14 cellular contexts compared by ENCODE assay signal in the genomic region with DNA sequence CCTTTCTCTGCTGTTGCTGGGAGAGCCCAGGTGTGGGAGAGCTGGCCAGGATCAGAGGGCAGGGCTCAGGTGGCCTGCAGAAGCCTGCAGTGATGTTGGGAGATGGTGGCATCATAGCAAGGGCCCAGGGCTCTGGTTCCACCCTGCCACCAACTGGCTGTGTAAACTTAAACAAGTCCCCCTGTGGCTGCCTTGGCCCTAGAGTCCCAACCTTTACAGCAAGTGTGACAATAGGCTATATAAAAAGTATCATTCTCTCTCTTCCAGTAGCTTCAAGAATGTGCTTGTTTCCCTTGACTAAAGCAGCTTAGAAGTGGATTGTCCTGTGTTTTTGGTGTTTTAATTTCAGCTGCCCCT.
DNase-seq lines count a peak whose midpoint lies in the region; ATAC-seq and TF ChIP-seq lines count a peak whose summit lies in the region.
"Had no signal": no experiment of that assay in that cellular context is flagged by ENCODE, and none has a peak within 500 bp of the region (broad histone marks: within the 10 kb centered on the region; RNA-seq: fewer than 3 reads in every experiment).

No MANE protein-coding gene starts in this region.

- H3K27me3 Mint-ChIP-seq in activated CD4-positive, alpha-beta T cell treated with anti-CD3 and anti-CD28 coated beads, Interleukin-2, amount 10 ng/mL, durations not matched to agents 24 days and 14 days = peaks cover 33% of the 10 kb centered on the region
- no peaks in the 10 kb centered on the region for H3K27me3 Mint-ChIP-seq in activated B cell treated with CpG ODN at 0.5 μM for 24 hours

- peaks cover 14% of the 10 kb centered on the region for H3K4me1 Mint-ChIP-seq in activated CD4-positive, alpha-beta T cell treated with anti-CD3 and anti-CD28 coated beads, Interleukin-2, amount 10 ng/mL, durations not matched to agents 24 days and 14 days
- H3K4me1 Mint-ChIP-seq in activated B cell treated with CpG ODN at 0.5 μM for 24 hours = peaks cover 12% of the 10 kb centered on the region
- H3K4me1 Mint-ChIP-seq: CD4-positive, alpha-beta memory T cell had no signal

- no peak overlapping the region for H2BK12ac ChIP-seq in neuronal stem cell (ENCODE audit: low read length)

- POLR2A ChIA-PET in activated B cell treated with CpG ODN at 0.5 μM for 24 hours (lab: Charles Lee) = no interaction called here

- no peak overlapping the region for H3K4me3 Mint-ChIP-seq in activated CD4-positive, alpha-beta T cell treated with anti-CD3 and anti-CD28 coated beads, Interleukin-2, amount 10 ng/mL, durations not matched to agents 24 days and 14 days
- no peak overlapping the region for H3K4me3 Mint-ChIP-seq in activated B cell treated with CpG ODN at 0.5 μM for 24 hours
- H3K4me3 Mint-ChIP-seq: activated CD4-positive, alpha-beta T cell treated with anti-CD3 and anti-CD28 coated beads, Interleukin-2, amount 10 ng/mL, durations not matched to agents 7 days and 5 days; CD4-positive, alpha-beta memory T cell had no signal

- CTCF ChIA-PET in activated B cell treated with CpG ODN at 0.5 μM for 24 hours (lab: Charles Lee) = no interaction called here

- H2AK5ac ChIP-seq in neuronal stem cell (ENCODE audit: low read depth, low read length) = no peak overlapping the region

- peaks cover 4 to 13% of the 10 kb centered on the region in 2 donors for H3K4me1 ChIP-seq in neuronal stem cell (ENCODE audit: control insufficient read depth in 2 of 2, insufficient read depth in 1 of 2, low read depth in 1 of 2, low read length in 2 of 2)

- H3K36me3 Mint-ChIP-seq in activated CD4-positive, alpha-beta T cell treated with anti-CD3 and anti-CD28 coated beads, Interleukin-2, amount 10 ng/mL, durations not matched to agents 24 days and 14 days (ENCODE audit: low read depth) = no peaks in the 10 kb centered on the region
- no peaks in the 10 kb centered on the region for H3K36me3 Mint-ChIP-seq in activated B cell treated with CpG ODN at 0.5 μM for 24 hours (ENCODE audit: low read depth)
- H3K36me3 Mint-ChIP-seq: CD4-positive, alpha-beta memory T cell had no signal

- H3K14ac ChIP-seq in neuronal stem cell (ENCODE audit: low read length) = no peak overlapping the region

- no peak overlapping the region for H4K8ac ChIP-seq in neuronal stem cell (ENCODE audit: low read depth, low read length)

- H3K27ac ChIP-seq in neuronal stem cell (replicated peaks; ENCODE audit: low read length) = no peak overlapping the region
- H3K27ac ChIP-seq: right lobe of liver had no signal

- no peaks in the 10 kb centered on the region for H3K9me3 ChIP-seq in neuronal stem cell (replicated peaks in 1 of 2; ENCODE audit: control insufficient read depth in 2 of 2, insufficient read depth in 1 of 2, low read depth in 1 of 2, low read length in 2 of 2)
- H3K9me3 ChIP-seq: right lobe of liver had no signal

- TF ChIP-seq CTCF in activated B cell treated with CpG ODN at 0.5 μM for 24 hours (IDR thresholded peaks at IDR 0.05) = no peak

- peak overlapping the region; percentile 3 for H3K18ac ChIP-seq in neuronal stem cell (ENCODE audit: low read length)

- intact Hi-C loops in activated CD4-positive, alpha-beta T cell treated with anti-CD3 and anti-CD28 coated beads, Interleukin-2, amount 10 ng/mL, durations not matched to agents 24 days and 14 days (cut with micrococcal nuclease) = loop anchor here (5.0 to 10.0 kb wide), 2 partner anchors 198 to 280 kb away; a partner anchor contains a TSS
- intact Hi-C loops in activated B cell treated with CpG ODN at 0.5 μM for 24 hours (cut with micrococcal nuclease) = no loop called here

- no peaks in the 10 kb centered on the region for H3K79me1 ChIP-seq in neuronal stem cell (ENCODE audit: low read depth, low read length)

- H2AFZ ChIP-seq in neuronal stem cell (ENCODE audit: low read length) = no peak overlapping the region

- H3K27ac Mint-ChIP-seq in activated CD4-positive, alpha-beta T cell treated with anti-CD3 and anti-CD28 coated beads, Interleukin-2, amount 10 ng/mL, durations not matched to agents 24 days and 14 days = peak overlapping the region; percentile 65
- no peak overlapping the region for H3K27ac Mint-ChIP-seq in activated B cell treated with CpG ODN at 0.5 μM for 24 hours
- H3K27ac Mint-ChIP-seq: activated CD4-positive, alpha-beta T cell treated with anti-CD3 and anti-CD28 coated beads, Interleukin-2, amount 10 ng/mL, durations not matched to agents 7 days and 5 days; CD4-positive, alpha-beta memory T cell had no signal

- H3K4ac ChIP-seq in neuronal stem cell (ENCODE audit: low read length) = no peak overlapping the region

- no peak overlapping the region for H3K4me2 ChIP-seq in neuronal stem cell (ENCODE audit: insufficient read depth, low read length, poor library complexity, severe bottlenecking)

- H3K9ac ChIP-seq in neuronal stem cell (ENCODE audit: low read depth, low read length, poor library complexity) = no peak overlapping the region

- H2BK15ac ChIP-seq in neuronal stem cell (ENCODE audit: low read length) = no peak overlapping the region

- H3K23ac ChIP-seq in neuronal stem cell (ENCODE audit: low read depth, low read length, poor library complexity) = no peak overlapping the region

- ATAC-seq in GM19372 (IDR thresholded peaks at IDR 0.05; ENCODE audit: low read depth, unreplicated experiment) = peak; percentile 26
- peak; percentile 49 for ATAC-seq in activated B cell treated with CpG ODN at 0.5 μM for 24 hours (ENCODE audit: low read depth)
- ATAC-seq in HG02763 (IDR thresholded peaks at IDR 0.05; ENCODE audit: unreplicated experiment) = no peak

- H2BK5ac ChIP-seq in neuronal stem cell (ENCODE audit: low read length) = no peak overlapping the region

- no peak for DNase-seq in activated CD4-positive, alpha-beta T cell treated with anti-CD3 and anti-CD28 coated beads, Interleukin-2, amount 10 ng/mL, durations not matched to agents 24 days and 14 days
- DNase-seq in activated CD4-positive, alpha-beta T cell treated with anti-CD3 and anti-CD28 coated beads for 48 hours = no peak
- DNase-seq in activated B cell treated with CpG ODN at 0.5 μM for 24 hours (no peak), neuronal stem cell (ENCODE audit: low spot score) (no peak), ureter (ENCODE audit: low spot score) (no peak), anterior cingulate cortex (lab: John Stamatoyannopoulos, UW) (no peak)
- DNase-seq: CD4-positive, alpha-beta memory T cell; DND-41; NCI-H526 treated with DMSO at 0.1 percent for 48 hours had no signal

- no peak overlapping the region for H3K4me3 ChIP-seq in neuronal stem cell (ENCODE audit: low read length in 2 of 2)
- H3K4me3 ChIP-seq: coronary artery, right lobe of liver had no signal

- no peak overlapping the region for H4K91ac ChIP-seq in neuronal stem cell (ENCODE audit: low read depth, low read length, poor library complexity)

- H2BK120ac ChIP-seq in neuronal stem cell (ENCODE audit: low read depth, low read length) = no peak overlapping the region

- H3K36me3 ChIP-seq in neuronal stem cell (replicated peaks in 1 of 2; ENCODE audit: control insufficient read depth in 2 of 2, insufficient read depth in 2 of 2, low read length in 2 of 2) = no peaks in the 10 kb centered on the region
- H3K36me3 ChIP-seq: right lobe of liver had no signal

- peaks cover 0 to 1% (median 0%) of the 10 kb centered on the region in 3 experiments for H3K27me3 ChIP-seq in neuronal stem cell (ENCODE audit: control insufficient read depth in 3 of 3, insufficient read depth in 3 of 3, low read depth in 1 of 3, low read length in 3 of 3)
- H3K27me3 ChIP-seq: right lobe of liver had no signal

- H3K9me3 Mint-ChIP-seq in activated CD4-positive, alpha-beta T cell treated with anti-CD3 and anti-CD28 coated beads, Interleukin-2, amount 10 ng/mL, durations not matched to agents 24 days and 14 days = no peaks in the 10 kb centered on the region
- H3K9me3 Mint-ChIP-seq in activated B cell treated with CpG ODN at 0.5 μM for 24 hours = no peaks in the 10 kb centered on the region
- H3K9me3 Mint-ChIP-seq: activated CD4-positive, alpha-beta T cell treated with anti-CD3 and anti-CD28 coated beads, Interleukin-2, amount 10 ng/mL, durations not matched to agents 7 days and 5 days had no signal
